In genomic region chr1:167121375-167122120, GRCh38 we compare ENCODE assay signal across 8 cellular contexts. TPM values are rescaled to one million over a fixed set of nuclear protein-coding genes. Genes with fewer than 3 reads are reported as not detected.
A peak's percentile ranks its signal among the peaks of the same experiment; 100 is the strongest.
DNase-seq lines count a peak whose midpoint lies in the region; ATAC-seq and TF ChIP-seq lines count a peak whose summit lies in the region.

No MANE protein-coding gene starts in this region.

- peak overlapping the region; percentile 78 for H3K4me3 Mint-ChIP-seq in activated T-cell treated with anti-CD3 and anti-CD28 coated beads, Interleukin-2, amount 50 U/mL, for 24 hours
- H3K4me3 Mint-ChIP-seq in nephron (peak overlapping the region; percentile 68 to 83 (median 79)), type B pancreatic cell (peak overlapping the region; percentile 89)

- H3K4me2 ChIP-seq in fibroblast of lung (ENCODE audit: extremely low read depth, insufficient read depth, low read length) = peak overlapping the region; percentile 58

- no peaks in the 10 kb centered on the region for H3K36me3 ChIP-seq in fibroblast of lung (ENCODE audit: control insufficient read depth, insufficient read depth, low read length)

- H3K4me3 ChIP-seq in fibroblast of lung (replicated peaks in 1 of 4; ENCODE audit: control extremely low read depth in 1 of 4, insufficient read depth in 1 of 4, low read depth in 3 of 4, low read length in 4 of 4) = peak overlapping the region in 2 of 4 experiments; percentile 7 to 35

- no peak overlapping the region for H3K27ac ChIP-seq in fibroblast of lung (ENCODE audit: insufficient read depth, low read length)

- no peaks in the 10 kb centered on the region for H3K4me1 ChIP-seq in fibroblast of lung (ENCODE audit: control insufficient read depth, extremely low read depth, insufficient read depth, low read length)

- no peaks in the 10 kb centered on the region for H4K20me1 ChIP-seq in fibroblast of lung (ENCODE audit: control insufficient read depth, extremely low read depth, insufficient read depth, low read length)

- peak; percentile 80 for DNase-seq in A172 (ENCODE audit: low spot score)
- DNase-seq in M059J (ENCODE audit: low read depth) = peak; percentile 82
- peak; percentile 67 for DNase-seq in activated T-cell treated with anti-CD3 and anti-CD28 coated beads, Interleukin-2, amount 50 U/mL, for 24 hours
- DNase-seq in fibroblast of lung (ENCODE audit: low read depth in 2 of 2) = peak; percentile 19 to 50
- DNase-seq in type B pancreatic cell (ENCODE audit: extremely low spot score, unreplicated experiment) = peak; percentile 72

- H3K27me3 ChIP-seq in fibroblast of lung (ENCODE audit: control insufficient read depth, insufficient read depth, low read length) = no peaks in the 10 kb centered on the region

- peak overlapping the region; percentile 64 for H2AFZ ChIP-seq in fibroblast of lung (ENCODE audit: low read length)

- no peaks in the 10 kb centered on the region for H3K9me3 Mint-ChIP-seq in activated T-cell treated with anti-CD3 and anti-CD28 coated beads, Interleukin-2, amount 50 U/mL, for 24 hours
- H3K9me3 Mint-ChIP-seq in nephron (no peaks in the 10 kb centered on the region), type B pancreatic cell (no peaks in the 10 kb centered on the region)

- no peak overlapping the region for H3K9ac ChIP-seq in fibroblast of lung (ENCODE audit: insufficient read depth, low read length)

- H3K4me1 Mint-ChIP-seq in activated T-cell treated with anti-CD3 and anti-CD28 coated beads, Interleukin-2, amount 50 U/mL, for 24 hours (ENCODE audit: low read depth) = peaks cover 6% of the 10 kb centered on the region
- H3K4me1 Mint-ChIP-seq in nephron (no peaks in the 10 kb centered on the region), type B pancreatic cell (ENCODE audit: unreplicated experiment) (peaks cover 7% of the 10 kb centered on the region)

- TF ChIP-seq CTCF in fibroblast of lung (conservative IDR thresholded peaks at IDR 0.05 in 1 of 2, IDR thresholded peaks at IDR 0.05 in 1 of 2; ENCODE audit: low read depth in 1 of 2, low read length in 2 of 2) (no peak), nephron (IDR thresholded peaks at IDR 0.05; ENCODE audit: unreplicated experiment in 3 of 3) (no peak), type B pancreatic cell (conservative IDR thresholded peaks at IDR 0.05) (no peak)

- no peaks in the 10 kb centered on the region for H3K79me2 ChIP-seq in fibroblast of lung (ENCODE audit: control insufficient read depth, insufficient read depth, low read length)

- ATAC-seq in HG03025 (IDR thresholded peaks at IDR 0.05; ENCODE audit: low FRiP score, unreplicated experiment) (no peak), GM21528 (IDR thresholded peaks at IDR 0.05; ENCODE audit: low FRiP score, unreplicated experiment) (no peak)

- no peaks in the 10 kb centered on the region for H3K9me3 ChIP-seq in fibroblast of lung (ENCODE audit: control insufficient read depth, insufficient read depth, low read depth, low read length)

- H3K27me3 Mint-ChIP-seq in activated T-cell treated with anti-CD3 and anti-CD28 coated beads, Interleukin-2, amount 50 U/mL, for 24 hours = peaks cover 6% of the 10 kb centered on the region
- peaks cover 27% of the 10 kb centered on the region for H3K27me3 Mint-ChIP-seq in nephron (ENCODE audit: low read depth)
- H3K27me3 Mint-ChIP-seq in type B pancreatic cell = peaks cover 27% of the 10 kb centered on the region

- H3K27ac Mint-ChIP-seq in activated T-cell treated with anti-CD3 and anti-CD28 coated beads, Interleukin-2, amount 50 U/mL, for 24 hours = peak overlapping the region; percentile 55
- H3K27ac Mint-ChIP-seq in nephron (no peak overlapping the region), type B pancreatic cell (no peak overlapping the region)

- no peaks in the 10 kb centered on the region for H3K36me3 Mint-ChIP-seq in activated T-cell treated with anti-CD3 and anti-CD28 coated beads, Interleukin-2, amount 50 U/mL, for 24 hours (ENCODE audit: low read depth)
- H3K36me3 Mint-ChIP-seq in nephron (ENCODE audit: low read depth) (no peaks in the 10 kb centered on the region), type B pancreatic cell (no peaks in the 10 kb centered on the region)

RNA-seq across cellular contexts. Expression of gene STYXL2, which starts 27.7 kb away (rescaled TPM):
- total RNA-seq in A172 (2014; rRNA removed; shearing (Covaris generic)) = not detected in 2 replicates
- total RNA-seq in M059J (2014; rRNA removed; shearing (Covaris generic)) = 0.02 TPM in 1 of 2 replicates, not detected in the other
- total RNA-seq in fibroblast of lung (not detected in 2 replicates), type B pancreatic cell (ENCODE audit: low replicate concordance) (not detected in 2 replicates)
- polyA plus RNA-seq in fibroblast of lung = not detected in 2 replicates
- polyA plus RNA-seq in fibroblast of lung (2012) = not detected in 2 replicates
- polyA minus RNA-seq in fibroblast of lung (ENCODE audit: low replicate concordance) = not detected in 2 replicates

RNA-seq across cellular contexts. Expression of gene GPA33, which starts 31.4 kb away (rescaled TPM):
- total RNA-seq in A172 (2014; rRNA removed; shearing (Covaris generic)) = 0.24 TPM in 1 of 2 replicates, not detected in the other
- 0.02 and 0.12 TPM in 2 replicates for total RNA-seq in M059J (2014; rRNA removed; shearing (Covaris generic))
- total RNA-seq in fibroblast of lung = not detected in 2 replicates
- not detected in 2 replicates for polyA plus RNA-seq in fibroblast of lung
- polyA plus RNA-seq in fibroblast of lung (2012) = not detected in 2 replicates
- polyA minus RNA-seq in fibroblast of lung (ENCODE audit: low replicate concordance) = not detected in 2 replicates
- 0.68 and 1.4 TPM in 2 replicates for total RNA-seq in type B pancreatic cell (ENCODE audit: low replicate concordance)
